Comparison of ENCODE assay signal across 20 cellular contexts in genomic region chr5:173590436-173591299, GRCh38. TPM values are rescaled to one million over a fixed set of nuclear protein-coding genes. Genes with fewer than 3 reads are reported as not detected.
DNase-seq lines count a peak whose midpoint lies in the region; ATAC-seq and TF ChIP-seq lines count a peak whose summit lies in the region.
"Had no signal": no experiment of that assay in that cellular context is flagged by ENCODE, and none has a peak within 500 bp of the region (broad histone marks: within the 10 kb centered on the region; RNA-seq: fewer than 3 reads in every experiment).

No MANE protein-coding gene starts in this region.

- H3K9me3 ChIP-seq in suprapubic skin = peaks cover 16% of the 10 kb centered on the region

- H3K4me1 ChIP-seq in suprapubic skin = no peaks in the 10 kb centered on the region

- TF ChIP-seq CTCF in suprapubic skin (IDR thresholded peaks at IDR 0.05) (no peak), nephron progenitor cell (IDR thresholded peaks at IDR 0.05) (no peak)

- ATAC-seq in left ventricle myocardium superior (peak; percentile 85), GM21619 (IDR thresholded peaks at IDR 0.05; ENCODE audit: unreplicated experiment) (no peak)
- ATAC-seq: activated CD4-positive, CD25-positive, alpha-beta regulatory T cell treated with anti-CD3 and anti-CD28 coated beads, Interleukin-2, amount 50 U/mL, for 24 hours; activated naive CD4-positive, alpha-beta T cell treated with anti-CD3 and anti-CD28 coated beads, Interleukin-2, amount 50 U/mL, for 72 hours; K562; natural killer cell had no signal

- peaks cover 6% of the 10 kb centered on the region for H3K27me3 Mint-ChIP-seq in nephron progenitor cell (ENCODE audit: low read depth, poor library complexity)

- peak overlapping the region; percentile 19 for H3K4me3 ChIP-seq in suprapubic skin
- H3K4me3 ChIP-seq: K562, ovary, SK-N-MC had no signal

- no peak overlapping the region for H3K4me3 Mint-ChIP-seq in nephron progenitor cell
- H3K4me3 Mint-ChIP-seq: activated CD4-positive, alpha-beta memory T cell treated with anti-CD3 and anti-CD28 coated beads, Interleukin-2, amount 10 ng/mL, durations not matched to agents 7 days and 5 days; natural killer cell had no signal

- TF ChIP-seq POLR2A in suprapubic skin (IDR thresholded peaks at IDR 0.05) = no peak

- H3K36me3 ChIP-seq in suprapubic skin = no peaks in the 10 kb centered on the region
- H3K36me3 ChIP-seq: ovary had no signal

- intact Hi-C loops in left ventricle myocardium superior (cut with micrococcal nuclease) = no loop called here

- DNase-seq in AG20443 (ENCODE audit: low spot score) (peak; percentile 24), left ventricle myocardium superior (peak; percentile 71), suprapubic skin (ENCODE audit: low spot score in 2 of 2) (no peak), NOMO-1 treated with dmso at 0.1 percent for 144 hours (lab: John Stamatoyannopoulos, UW; ENCODE audit: unreplicated experiment) (no peak), nephron progenitor cell (no peak)
- DNase-seq in activated CD8-positive, alpha-beta memory T cell treated with anti-CD3 and anti-CD28 coated beads, Interleukin-2, amount 50 U/mL, for 48 hours = no peak
- DNase-seq: activated CD4-positive, alpha-beta memory T cell treated with anti-CD3 and anti-CD28 coated beads, Interleukin-2, amount 10 ng/mL, durations not matched to agents 7 days and 5 days; central memory CD4-positive, alpha-beta T cell; natural killer cell; NCI-H1092 treated with DMSO at 0.1 percent for 48 hours; NCI-H2029; NCI-H69; stimulated activated CD4-positive, alpha-beta T cell treated with anti-CD3 and anti-CD28 coated beads, Interleukin-2, amount 100 ng/mL, for 48 hours had no signal

- peaks cover 78% of the 10 kb centered on the region for H3K9me3 Mint-ChIP-seq in nephron progenitor cell

- no peaks in the 10 kb centered on the region for H3K27me3 ChIP-seq in suprapubic skin
- H3K27me3 ChIP-seq: ovary had no signal

- H3K4me1 Mint-ChIP-seq in nephron progenitor cell = no peaks in the 10 kb centered on the region
- H3K4me1 Mint-ChIP-seq: activated CD4-positive, alpha-beta memory T cell treated with anti-CD3 and anti-CD28 coated beads, Interleukin-2, amount 10 ng/mL, durations not matched to agents 7 days and 5 days; natural killer cell had no signal

- TF ChIP-seq EP300 in suprapubic skin (IDR thresholded peaks at IDR 0.05) = no peak

- WGBS in suprapubic skin = 70% methylated on average over 15 of the region's 16 CpGs

- peaks cover 58% of the 10 kb centered on the region for H3K36me3 Mint-ChIP-seq in nephron progenitor cell (ENCODE audit: low read depth)

- H3K27ac ChIP-seq in angular gyrus (ENCODE audit: low read depth, low read length) (peak overlapping the region; percentile 17), suprapubic skin (peak overlapping the region; percentile 9)
- H3K27ac ChIP-seq: SK-N-MC had no signal

- no peak overlapping the region for H3K27ac Mint-ChIP-seq in nephron progenitor cell
- H3K27ac Mint-ChIP-seq: activated CD4-positive, alpha-beta memory T cell treated with anti-CD3 and anti-CD28 coated beads, Interleukin-2, amount 10 ng/mL, durations not matched to agents 7 days and 5 days; activated naive CD4-positive, alpha-beta T cell treated with anti-CD3 and anti-CD28 coated beads, Interleukin-2, amount 50 U/mL, for 72 hours; natural killer cell had no signal

RNA-seq across cellular contexts. Expression of gene BOD1, which starts 25.8 kb away (rescaled TPM):
- total RNA-seq in left ventricle myocardium superior = 49.8 TPM
- total RNA-seq in suprapubic skin = 10 to 100 TPM; 46.3 to 53.3 (median 48.7) TPM

Comparison
In these comparisons a context has a peak if more than half of its experiments do, and no peak if none do; other contexts are left out.
1. DNase-seq: peak in AG20443 (single experiment) and left ventricle myocardium superior (single experiment); none in suprapubic skin (0 of 2), NOMO-1 treated with dmso at 0.1 percent for 144 hours (single experiment), activated CD8-positive, alpha-beta memory T cell treated with anti-CD3 and anti-CD28 coated beads, Interleukin-2, amount 50 U/mL, for 48 hours (single experiment) and nephron progenitor cell (single experiment).